1 cellular context compared by ENCODE assay signal in the genomic region with DNA sequence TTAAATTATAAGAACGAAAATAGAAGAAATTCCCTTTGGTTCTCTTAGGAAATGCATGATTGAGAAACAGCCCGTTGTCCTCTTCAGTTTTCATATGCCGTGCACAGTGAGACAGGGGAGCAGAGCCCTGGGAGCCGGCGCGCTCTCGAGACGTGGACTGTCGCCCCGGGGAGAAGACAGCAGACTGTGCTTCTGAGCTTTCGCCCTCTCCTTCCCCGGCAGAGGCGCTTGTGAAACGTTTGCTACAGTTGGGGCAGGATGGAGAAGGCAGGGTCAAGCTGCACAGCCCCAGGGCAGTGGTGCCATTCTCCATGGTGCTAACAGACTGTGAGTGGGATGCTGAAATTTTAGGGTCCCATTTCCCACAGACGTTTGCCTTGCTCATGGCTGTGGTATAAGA.
TF ChIP-seq lines count a peak whose summit lies in the region.

No MANE protein-coding gene starts in this region.

TF ChIP-seq in H1, 55 proteins besides CTCF, POLR2A, EP300 and RAD21:
- TF ChIP-seq, protein P1, sequence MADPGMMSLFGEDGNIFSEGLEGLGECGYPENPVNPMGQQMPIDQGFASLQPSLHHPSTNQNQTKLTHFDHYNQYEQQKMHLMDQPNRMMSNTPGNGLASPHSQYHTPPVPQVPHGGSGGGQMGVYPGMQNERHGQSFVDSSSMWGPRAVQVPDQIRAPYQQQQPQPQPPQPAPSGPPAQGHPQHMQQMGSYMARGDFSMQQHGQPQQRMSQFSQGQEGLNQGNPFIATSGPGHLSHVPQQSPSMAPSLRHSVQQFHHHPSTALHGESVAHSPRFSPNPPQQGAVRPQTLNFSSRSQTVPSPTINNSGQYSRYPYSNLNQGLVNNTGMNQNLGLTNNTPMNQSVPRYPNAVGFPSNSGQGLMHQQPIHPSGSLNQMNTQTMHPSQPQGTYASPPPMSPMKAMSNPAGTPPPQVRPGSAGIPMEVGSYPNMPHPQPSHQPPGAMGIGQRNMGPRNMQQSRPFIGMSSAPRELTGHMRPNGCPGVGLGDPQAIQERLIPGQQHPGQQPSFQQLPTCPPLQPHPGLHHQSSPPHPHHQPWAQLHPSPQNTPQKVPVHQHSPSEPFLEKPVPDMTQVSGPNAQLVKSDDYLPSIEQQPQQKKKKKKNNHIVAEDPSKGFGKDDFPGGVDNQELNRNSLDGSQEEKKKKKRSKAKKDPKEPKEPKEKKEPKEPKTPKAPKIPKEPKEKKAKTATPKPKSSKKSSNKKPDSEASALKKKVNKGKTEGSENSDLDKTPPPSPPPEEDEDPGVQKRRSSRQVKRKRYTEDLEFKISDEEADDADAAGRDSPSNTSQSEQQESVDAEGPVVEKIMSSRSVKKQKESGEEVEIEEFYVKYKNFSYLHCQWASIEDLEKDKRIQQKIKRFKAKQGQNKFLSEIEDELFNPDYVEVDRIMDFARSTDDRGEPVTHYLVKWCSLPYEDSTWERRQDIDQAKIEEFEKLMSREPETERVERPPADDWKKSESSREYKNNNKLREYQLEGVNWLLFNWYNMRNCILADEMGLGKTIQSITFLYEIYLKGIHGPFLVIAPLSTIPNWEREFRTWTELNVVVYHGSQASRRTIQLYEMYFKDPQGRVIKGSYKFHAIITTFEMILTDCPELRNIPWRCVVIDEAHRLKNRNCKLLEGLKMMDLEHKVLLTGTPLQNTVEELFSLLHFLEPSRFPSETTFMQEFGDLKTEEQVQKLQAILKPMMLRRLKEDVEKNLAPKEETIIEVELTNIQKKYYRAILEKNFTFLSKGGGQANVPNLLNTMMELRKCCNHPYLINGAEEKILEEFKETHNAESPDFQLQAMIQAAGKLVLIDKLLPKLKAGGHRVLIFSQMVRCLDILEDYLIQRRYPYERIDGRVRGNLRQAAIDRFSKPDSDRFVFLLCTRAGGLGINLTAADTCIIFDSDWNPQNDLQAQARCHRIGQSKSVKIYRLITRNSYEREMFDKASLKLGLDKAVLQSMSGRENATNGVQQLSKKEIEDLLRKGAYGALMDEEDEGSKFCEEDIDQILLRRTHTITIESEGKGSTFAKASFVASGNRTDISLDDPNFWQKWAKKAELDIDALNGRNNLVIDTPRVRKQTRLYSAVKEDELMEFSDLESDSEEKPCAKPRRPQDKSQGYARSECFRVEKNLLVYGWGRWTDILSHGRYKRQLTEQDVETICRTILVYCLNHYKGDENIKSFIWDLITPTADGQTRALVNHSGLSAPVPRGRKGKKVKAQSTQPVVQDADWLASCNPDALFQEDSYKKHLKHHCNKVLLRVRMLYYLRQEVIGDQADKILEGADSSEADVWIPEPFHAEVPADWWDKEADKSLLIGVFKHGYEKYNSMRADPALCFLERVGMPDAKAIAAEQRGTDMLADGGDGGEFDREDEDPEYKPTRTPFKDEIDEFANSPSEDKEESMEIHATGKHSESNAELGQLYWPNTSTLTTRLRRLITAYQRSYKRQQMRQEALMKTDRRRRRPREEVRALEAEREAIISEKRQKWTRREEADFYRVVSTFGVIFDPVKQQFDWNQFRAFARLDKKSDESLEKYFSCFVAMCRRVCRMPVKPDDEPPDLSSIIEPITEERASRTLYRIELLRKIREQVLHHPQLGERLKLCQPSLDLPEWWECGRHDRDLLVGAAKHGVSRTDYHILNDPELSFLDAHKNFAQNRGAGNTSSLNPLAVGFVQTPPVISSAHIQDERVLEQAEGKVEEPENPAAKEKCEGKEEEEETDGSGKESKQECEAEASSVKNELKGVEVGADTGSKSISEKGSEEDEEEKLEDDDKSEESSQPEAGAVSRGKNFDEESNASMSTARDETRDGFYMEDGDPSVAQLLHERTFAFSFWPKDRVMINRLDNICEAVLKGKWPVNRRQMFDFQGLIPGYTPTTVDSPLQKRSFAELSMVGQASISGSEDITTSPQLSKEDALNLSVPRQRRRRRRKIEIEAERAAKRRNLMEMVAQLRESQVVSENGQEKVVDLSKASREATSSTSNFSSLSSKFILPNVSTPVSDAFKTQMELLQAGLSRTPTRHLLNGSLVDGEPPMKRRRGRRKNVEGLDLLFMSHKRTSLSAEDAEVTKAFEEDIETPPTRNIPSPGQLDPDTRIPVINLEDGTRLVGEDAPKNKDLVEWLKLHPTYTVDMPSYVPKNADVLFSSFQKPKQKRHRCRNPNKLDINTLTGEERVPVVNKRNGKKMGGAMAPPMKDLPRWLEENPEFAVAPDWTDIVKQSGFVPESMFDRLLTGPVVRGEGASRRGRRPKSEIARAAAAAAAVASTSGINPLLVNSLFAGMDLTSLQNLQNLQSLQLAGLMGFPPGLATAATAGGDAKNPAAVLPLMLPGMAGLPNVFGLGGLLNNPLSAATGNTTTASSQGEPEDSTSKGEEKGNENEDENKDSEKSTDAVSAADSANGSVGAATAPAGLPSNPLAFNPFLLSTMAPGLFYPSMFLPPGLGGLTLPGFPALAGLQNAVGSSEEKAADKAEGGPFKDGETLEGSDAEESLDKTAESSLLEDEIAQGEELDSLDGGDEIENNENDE (IDR thresholded peaks at IDR 0.05; ENCODE audit: insufficient replicate concordance, low read length): no peak
- TF ChIP-seq RXRA (IDR thresholded peaks at IDR 0.05; ENCODE audit: insufficient read depth, low read depth, low read length) (no peak), SP1 (IDR thresholded peaks at IDR 0.05; ENCODE audit: low read depth, low read length) (no peak), SP2 (IDR thresholded peaks at IDR 0.05; ENCODE audit: low read length) (no peak), ASH2L (IDR thresholded peaks at IDR 0.05; ENCODE audit: low read length) (no peak), RBBP5 (IDR thresholded peaks at IDR 0.05; ENCODE audit: borderline replicate concordance, low read depth, low read length) (no peak), PHF8 (conservative IDR thresholded peaks at IDR 0.05; ENCODE audit: low read depth, low read length) (no peak), NANOG (IDR thresholded peaks at IDR 0.05; ENCODE audit: insufficient read depth, low read depth, low read length, poor library complexity, severe bottlenecking) (no peak), SIRT6 (IDR thresholded peaks at IDR 0.05; ENCODE audit: low read length) (no peak), SIN3A (conservative IDR thresholded peaks at IDR 0.05 in 1 of 2, IDR thresholded peaks at IDR 0.05 in 1 of 2; ENCODE audit: low read depth in 1 of 2, low read length in 2 of 2) (no peak), CHD2 (IDR thresholded peaks at IDR 0.05; ENCODE audit: low read length) (no peak), BACH1 (IDR thresholded peaks at IDR 0.05; ENCODE audit: low read length) (no peak), EGR1 (IDR thresholded peaks at IDR 0.05; ENCODE audit: borderline replicate concordance, low read depth, low read length) (no peak), NRF1 (IDR thresholded peaks at IDR 0.05; ENCODE audit: low read depth, low read length) (no peak), TCF12 (IDR thresholded peaks at IDR 0.05; ENCODE audit: low read depth, low read length) (no peak), HDAC2 (IDR thresholded peaks at IDR 0.05; ENCODE audit: borderline replicate concordance in 1 of 2, low read depth in 2 of 2, low read length in 2 of 2) (no peak), EZH2 (IDR thresholded peaks at IDR 0.05; ENCODE audit: low read depth, low read length, severe bottlenecking) (no peak), MAFK (IDR thresholded peaks at IDR 0.05; ENCODE audit: low read depth, low read length) (no peak), BCL11A (IDR thresholded peaks at IDR 0.05; ENCODE audit: low read depth in 2 of 2, low read length in 2 of 2) (no peak)
